Comparison of ENCODE assay signal across 9 cellular contexts in the genomic region with DNA sequence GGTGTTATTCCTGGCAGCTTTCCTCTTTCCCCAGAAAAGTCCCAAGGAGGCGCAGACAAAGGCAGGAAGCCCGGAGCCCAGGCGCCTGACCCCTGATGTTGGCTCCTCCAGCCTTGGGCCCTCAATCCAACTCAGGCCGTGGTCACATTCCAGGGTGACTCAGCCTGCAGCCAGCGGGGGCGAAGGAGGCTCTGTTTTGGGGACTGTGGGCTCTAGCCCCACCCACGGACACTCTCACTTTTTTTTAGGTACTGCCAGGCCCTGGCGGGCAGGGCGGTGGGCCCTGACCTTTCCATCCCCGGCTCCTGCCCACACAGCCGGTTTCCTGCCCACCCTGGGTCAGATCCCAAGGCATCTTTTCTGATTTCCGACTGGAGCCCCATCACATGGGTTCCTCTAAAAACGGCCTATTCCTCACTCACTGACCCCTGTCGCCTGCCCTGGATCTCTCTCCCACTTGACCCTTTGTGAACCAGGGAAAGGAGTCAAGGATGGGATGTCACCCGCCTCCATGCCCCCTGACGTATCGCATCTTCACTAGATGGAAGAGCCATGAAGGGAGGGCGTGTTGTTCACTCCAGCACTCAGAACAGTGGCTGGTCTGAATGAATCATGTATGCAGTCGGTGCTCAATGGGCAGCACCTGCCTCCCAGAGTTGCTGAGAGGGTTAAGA. TPM values are rescaled to one million over a fixed set of nuclear protein-coding genes. Genes with fewer than 3 reads are reported as not detected.
DNase-seq lines count a peak whose midpoint lies in the region; ATAC-seq, FAIRE-seq and TF ChIP-seq lines count a peak whose summit lies in the region.
"Had no signal": no experiment of that assay in that cellular context is flagged by ENCODE, and none has a peak within 500 bp of the region (broad histone marks: within the 10 kb centered on the region; RNA-seq: fewer than 3 reads in every experiment).

No MANE protein-coding gene starts in this region.

- peaks cover 11% of the 10 kb centered on the region for H3K27me3 Mint-ChIP-seq in astrocyte (ENCODE audit: low read depth, unreplicated experiment)
- H3K27me3 Mint-ChIP-seq in naive thymus-derived CD4-positive, alpha-beta T cell = peaks cover 45 to 72% (median 55%) of the 10 kb centered on the region in 5 donors

- CTCF ChIA-PET in naive thymus-derived CD4-positive, alpha-beta T cell (lab: Charles Lee) = no interaction called here

- no peaks in the 10 kb centered on the region for H4K20me1 ChIP-seq in astrocyte (ENCODE audit: insufficient read depth, low read length)

- no peak overlapping the region for H3K27ac Mint-ChIP-seq in astrocyte (ENCODE audit: unreplicated experiment)
- H3K27ac Mint-ChIP-seq in naive thymus-derived CD4-positive, alpha-beta T cell = peak overlapping the region in 2 of 9 donors; percentile 23 to 42

- H3K27ac ChIP-seq in astrocyte (ENCODE audit: low read depth, low read length) (no peak overlapping the region), iPS-20b (ENCODE audit: low read length) (no peak overlapping the region), WERI-Rb-1 (no peak overlapping the region)
- H3K27ac ChIP-seq in naive thymus-derived CD4-positive, alpha-beta T cell (ENCODE audit: low read depth, low read length) = no peak overlapping the region

- TF ChIP-seq CTCF in astrocyte (IDR thresholded peaks at IDR 0.05; ENCODE audit: insufficient read depth, low read depth, low read length) (no peak), WERI-Rb-1 (IDR thresholded peaks at IDR 0.05; ENCODE audit: low read depth, low read length) (no peak)

- intact Hi-C loops in naive thymus-derived CD4-positive, alpha-beta T cell (cut with micrococcal nuclease) = no loop called here

- H3K4me1 ChIP-seq in astrocyte (ENCODE audit: insufficient read depth, low read length) (peaks cover 19% of the 10 kb centered on the region), iPS-20b (ENCODE audit: insufficient read depth, low read length) (peaks cover 17% of the 10 kb centered on the region; the same call in 1 of the 2 replicates)
- H3K4me1 ChIP-seq in naive thymus-derived CD4-positive, alpha-beta T cell (ENCODE audit: control insufficient read depth in 2 of 2, insufficient read depth in 2 of 2, low read length in 2 of 2) = no peaks in the 10 kb centered on the region

- H3K36me3 Mint-ChIP-seq in astrocyte (ENCODE audit: low read depth, unreplicated experiment) = no peaks in the 10 kb centered on the region
- H3K36me3 Mint-ChIP-seq in naive thymus-derived CD4-positive, alpha-beta T cell = peaks cover 0 to 30% (median 0%) of the 10 kb centered on the region in 5 donors

- POLR2A ChIA-PET in naive thymus-derived CD4-positive, alpha-beta T cell (lab: Charles Lee) = no interaction called here

- H3K36me3 ChIP-seq in astrocyte (ENCODE audit: insufficient read depth, low read length) (no peaks in the 10 kb centered on the region), iPS-20b (ENCODE audit: insufficient read depth, low read depth, low read length) (no peaks in the 10 kb centered on the region), WERI-Rb-1 (no peaks in the 10 kb centered on the region)
- H3K36me3 ChIP-seq in naive thymus-derived CD4-positive, alpha-beta T cell (ENCODE audit: control insufficient read depth in 2 of 3, insufficient read depth in 3 of 3, low read length in 3 of 3) = no peaks in the 10 kb centered on the region

- peaks cover 4% of the 10 kb centered on the region for H3K27me3 ChIP-seq in astrocyte (ENCODE audit: insufficient read depth, low read length)
- H3K27me3 ChIP-seq in iPS-20b (ENCODE audit: insufficient read depth, low read length) = no peaks in the 10 kb centered on the region; the same call in 1 of the 2 replicates
- H3K27me3 ChIP-seq in naive thymus-derived CD4-positive, alpha-beta T cell (ENCODE audit: control insufficient read depth in 2 of 2, insufficient read depth in 2 of 2, low read length in 2 of 2) = no peaks in the 10 kb centered on the region
- no peaks in the 10 kb centered on the region for H3K27me3 ChIP-seq in WERI-Rb-1 (ENCODE audit: insufficient read depth, low read depth, severe bottlenecking)

- H2AFZ ChIP-seq in astrocyte (ENCODE audit: low read depth, low read length) = no peak overlapping the region

- no peak for ATAC-seq in GM19328 (IDR thresholded peaks at IDR 0.05; ENCODE audit: unreplicated experiment)
- ATAC-seq in naive thymus-derived CD4-positive, alpha-beta T cell = no peak

- H3K4me3 ChIP-seq in astrocyte (ENCODE audit: insufficient read depth, low read depth, low read length) (no peak overlapping the region), iPS-20b (ENCODE audit: low read length) (no peak overlapping the region), skeletal muscle cell (ENCODE audit: low read depth, low read length) (no peak overlapping the region), WERI-Rb-1 (ENCODE audit: low read depth, low read length) (no peak overlapping the region)
- no peak overlapping the region for H3K4me3 ChIP-seq in naive thymus-derived CD4-positive, alpha-beta T cell (ENCODE audit: low read length)

- no peak for FAIRE-seq in astrocyte (lab: Jason Lieb, UNC)
- FAIRE-seq: TTC549 had no signal

- peak; percentile 62 for DNase-seq in H4 (ENCODE audit: low spot score)
- DNase-seq in astrocyte (ENCODE audit: low read depth) = peak; percentile 89
- DNase-seq in skeletal muscle cell (ENCODE audit: low read depth) = peak; percentile 28
- DNase-seq in NCI-H510A (lab: John Stamatoyannopoulos, UW) = no peak
- no peak for DNase-seq in naive thymus-derived CD4-positive, alpha-beta T cell
- no peak for DNase-seq in WERI-Rb-1

- peak overlapping the region; percentile 70 for H3K4me2 ChIP-seq in astrocyte (ENCODE audit: low read length)

- no peaks in the 10 kb centered on the region for H3K9me3 ChIP-seq in astrocyte (ENCODE audit: insufficient read depth, low read depth, low read length)
- no peaks in the 10 kb centered on the region for H3K9me3 ChIP-seq in iPS-20b (ENCODE audit: insufficient read depth, low read depth, low read length)
- no peaks in the 10 kb centered on the region for H3K9me3 ChIP-seq in naive thymus-derived CD4-positive, alpha-beta T cell (ENCODE audit: control insufficient read depth in 2 of 3, low read length in 3 of 3)
- no peaks in the 10 kb centered on the region for H3K9me3 ChIP-seq in WERI-Rb-1 (ENCODE audit: severe bottlenecking)

- H3K4me1 Mint-ChIP-seq in astrocyte (ENCODE audit: low read depth, unreplicated experiment) = peaks cover 14% of the 10 kb centered on the region
- H3K4me1 Mint-ChIP-seq in naive thymus-derived CD4-positive, alpha-beta T cell = peaks cover 0 to 32% (median 0%) of the 10 kb centered on the region in 7 donors

- no peaks in the 10 kb centered on the region for H3K79me2 ChIP-seq in astrocyte (ENCODE audit: insufficient read depth, low read length)

- H3K9ac ChIP-seq in astrocyte (ENCODE audit: low read length) (peak overlapping the region; percentile 29), iPS-20b (ENCODE audit: low read depth, low read length) (peak overlapping the region; percentile 41; the same call in 1 of the 2 replicates)

- H3K4me3 Mint-ChIP-seq in astrocyte (ENCODE audit: unreplicated experiment) = no peak overlapping the region
- H3K4me3 Mint-ChIP-seq in naive thymus-derived CD4-positive, alpha-beta T cell = no peak overlapping the region

- no peaks in the 10 kb centered on the region for H3K9me3 Mint-ChIP-seq in astrocyte (ENCODE audit: unreplicated experiment)
- peaks cover 0 to 5% (median 0%) of the 10 kb centered on the region in 11 donors for H3K9me3 Mint-ChIP-seq in naive thymus-derived CD4-positive, alpha-beta T cell

RNA-seq across cellular contexts. Expression of gene PTGIS, which starts 5.5 kb away (rescaled TPM):
- not detected in 2 replicates for total RNA-seq in H4 (2014; rRNA removed; shearing (Covaris generic))
- 1.9 and 3.1 TPM in 2 replicates for total RNA-seq in astrocyte
- 10 to 100 TPM in 1 of 5 experiments, not detected in 4; 12.5 TPM for total RNA-seq in naive thymus-derived CD4-positive, alpha-beta T cell
- not detected for polyA plus RNA-seq in naive thymus-derived CD4-positive, alpha-beta T cell

Comparison
In these comparisons a context has a peak if more than half of its experiments do, and no peak if none do; other contexts are left out.
1. DNase-seq: peak in H4 (single experiment), astrocyte (single experiment) and skeletal muscle cell (single experiment); none in NCI-H510A (single experiment), naive thymus-derived CD4-positive, alpha-beta T cell (0 of 9) and WERI-Rb-1 (single experiment).